In genomic region chr2:14631676-14632075, GRCh38 we compare ENCODE assay signal across 10 cellular contexts. TPM values are rescaled to one million over a fixed set of nuclear protein-coding genes. Genes with fewer than 3 reads are reported as not detected.
DNase-seq lines count a peak whose midpoint lies in the region; ATAC-seq and TF ChIP-seq lines count a peak whose summit lies in the region.
"Had no signal": no experiment of that assay in that cellular context is flagged by ENCODE, and none has a peak within 500 bp of the region (broad histone marks: within the 10 kb centered on the region; RNA-seq: fewer than 3 reads in every experiment).

No MANE protein-coding gene starts in this region.

- 14 to 32% methylated on average over 1 of the region's 1 CpG for WGBS in sigmoid colon, 2 donors

- no peaks in the 10 kb centered on the region for H3K9me3 Mint-ChIP-seq in HFFc6
- H3K9me3 Mint-ChIP-seq in chondrocyte (ENCODE audit: low read depth): no peaks in the 10 kb centered on the region

- DNase-seq in HFFc6: no peak
- no peak for DNase-seq in chondrocyte (ENCODE audit: low spot score)
- DNase-seq in kidney glomerular epithelial cell (lab: John Stamatoyannopoulos, UW): peak; percentile 60
- no peak for DNase-seq in sigmoid colon
- no peak for DNase-seq in cerebellar nuclear complex (lab: John Stamatoyannopoulos, UW)
- DNase-seq: CD4-positive, alpha-beta memory T cell; immature natural killer cell had no signal

- H3K27me3 Mint-ChIP-seq in HFFc6 (ENCODE audit: insufficient read depth) (peaks cover 41% of the 10 kb centered on the region), chondrocyte (ENCODE audit: low read depth) (peaks cover 67% of the 10 kb centered on the region)

- intact Hi-C loops in sigmoid colon (cut with DNase I): loop anchor here (5.0 to 10.0 kb wide), 2 partner anchors 531 to 943 kb away; no protein-coding TSS in a partner anchor

- peaks cover 20% of the 10 kb centered on the region for H3K4me1 Mint-ChIP-seq in HFFc6 (ENCODE audit: low read depth)
- peaks cover 19% of the 10 kb centered on the region for H3K4me1 Mint-ChIP-seq in chondrocyte (ENCODE audit: low read depth)
- H3K4me1 Mint-ChIP-seq: immature natural killer cell had no signal

- no peaks in the 10 kb centered on the region for H3K9me3 ChIP-seq in sigmoid colon

- H3K4me3 ChIP-seq in sigmoid colon: peak overlapping the region in 3 of 4 donors; percentile 49 to 64 (median 62)

- H3K4me1 ChIP-seq in sigmoid colon: peaks cover 0 to 36% (median 33%) of the 10 kb centered on the region in 4 donors

- no peak for TF ChIP-seq POLR2A in sigmoid colon (IDR thresholded peaks at IDR 0.05)

- H3K4me3 Mint-ChIP-seq in HFFc6 (peak overlapping the region; percentile 43; the same call in 1 of the 2 replicates), chondrocyte (ENCODE audit: unreplicated experiment) (peak overlapping the region; percentile 59)
- H3K4me3 Mint-ChIP-seq: CD4-positive, alpha-beta memory T cell; immature natural killer cell had no signal

- H3K27me3 ChIP-seq in sigmoid colon: peaks cover 0 to 11% (median 0%) of the 10 kb centered on the region in 3 donors

- H3K36me3 Mint-ChIP-seq in HFFc6 (ENCODE audit: low read depth) (no peaks in the 10 kb centered on the region), chondrocyte (ENCODE audit: low read depth) (no peaks in the 10 kb centered on the region)
- H3K36me3 Mint-ChIP-seq: CD4-positive, alpha-beta memory T cell had no signal

- H3K36me3 ChIP-seq in sigmoid colon: no peaks in the 10 kb centered on the region

- no peak overlapping the region for H3K27ac ChIP-seq in sigmoid colon

- TF ChIP-seq CTCF in HFFc6 (IDR thresholded peaks at IDR 0.05): no peak
- no peak for TF ChIP-seq CTCF in chondrocyte (IDR thresholded peaks at IDR 0.05)
- TF ChIP-seq CTCF in sigmoid colon (IDR thresholded peaks at IDR 0.05): no peak

- ATAC-seq in GM21381 (IDR thresholded peaks at IDR 0.05; ENCODE audit: unreplicated experiment): no peak
- ATAC-seq in GM18907 (IDR thresholded peaks at IDR 0.05; ENCODE audit: unreplicated experiment): no peak
- no peak for ATAC-seq in GM21367 (IDR thresholded peaks at IDR 0.05; ENCODE audit: unreplicated experiment)

- no peak overlapping the region for H3K27ac Mint-ChIP-seq in HFFc6
- no peak overlapping the region for H3K27ac Mint-ChIP-seq in chondrocyte (ENCODE audit: unreplicated experiment)
- H3K27ac Mint-ChIP-seq: CD4-positive, alpha-beta memory T cell; immature natural killer cell had no signal

- no peak for TF ChIP-seq EP300 in sigmoid colon (IDR thresholded peaks at IDR 0.05)

RNA-seq across cellular contexts. Expression of gene LRATD1, which starts 0.8 kb away (rescaled TPM):
- total RNA-seq in HFFc6 (2021; fragmentation: NEBNext Ultra II Directional; extraction: Animal tissue kit (Norgen Biotek cat#: 25700)): under 1 TPM in 2 of 6 experiments, not detected in 4; 0.05 to 0.07 TPM
- total RNA-seq in chondrocyte (not detected in 3 replicates), sigmoid colon (1 to 10 TPM; 2.7 to 5.7 (median 5.0) TPM)
- polyA plus RNA-seq in sigmoid colon: 10 to 100 TPM; 31.9 to 40.6 (median 34.8) TPM
- total RNA-seq: CD4-positive, alpha-beta memory T cell had no signal
- polyA plus RNA-seq: CD4-positive, alpha-beta memory T cell; immature natural killer cell had no signal
